Comparison of ENCODE assay signal across 9 cellular contexts in genomic region chr6:4828187-4828698, GRCh38.
"Had no signal": no experiment of that assay in that cellular context is flagged by ENCODE, and none has a peak within 500 bp of the region (broad histone marks: within the 10 kb centered on the region; RNA-seq: fewer than 3 reads in every experiment).

No MANE protein-coding gene starts in this region.

- ATAC-seq: HCT116 had no signal

- H3K4me3 Mint-ChIP-seq: HFFc6 had no signal

- H3K4me1 ChIP-seq: HAP-1 had no signal

- H3K27ac Mint-ChIP-seq: HFFc6 had no signal

- H3K36me3 ChIP-seq: HAP-1 had no signal

- H3K9ac ChIP-seq: GM23248 had no signal

- H3K4me3 ChIP-seq: GM23248, HAP-1 had no signal

- DNase-seq: GM23248, GOT3, H7, HFFc6, IMR-90, KBM-7 had no signal

- H2AFZ ChIP-seq: GM23248 had no signal

- H3K27ac ChIP-seq: GM23248, HL-60 had no signal
